ENCODE assay signal across 36 cellular contexts in genomic region chr14:41568979-41569378, GRCh38. TPM values are rescaled to one million over a fixed set of nuclear protein-coding genes. Genes with fewer than 3 reads are reported as not detected.
"Had no signal": no experiment of that assay in that cellular context is flagged by ENCODE, and none has a peak within 500 bp of the region (broad histone marks: within the 10 kb centered on the region; RNA-seq: fewer than 3 reads in every experiment).

No MANE protein-coding gene starts in this region.

- H3K9me3 ChIP-seq: MG63 had no signal

- H3K36me3 ChIP-seq: MG63 had no signal

- H3K4me3 ChIP-seq: MG63 had no signal

- DNase-seq: Karpas-422, Kasumi-1, MG63, MM.1S, MV-4-11, NCI-H1048, NCI-H1092, NCI-H1092 treated with DMSO at 0.1 percent for 48 hours, NCI-H1105, NCI-H1105 treated with DMSO at 0.1 percent for 48 hours, NCI-H1417, NCI-H1417 treated with DMSO at 0.1 percent for 48 hours, NCI-H1436, NCI-H1436 treated with DMSO at 0.1 percent for 48 hours, NCI-H146, NCI-H1694, NCI-H1694 treated with DMSO at 0.1 percent for 48 hours, NCI-H187, NCI-H187 treated with DMSO at 0.1 percent for 48 hours, NCI-H1930, NCI-H2029, NCI-H2029 treated with DMSO at 0.1 percent for 48 hours, NCI-H2081, NCI-H2081 treated with DMSO at 0.1 percent for 48 hours, NCI-H2107, NCI-H2171, NCI-H2171 treated with DMSO at 0.1 percent for 48 hours, NCI-H2227 treated with DMSO at 0.1 percent for 48 hours, NCI-H226, NCI-H345, NCI-H446, NCI-H446 treated with DMSO at 0.1 percent for 48 hours, NCI-H510A, NCI-H510A treated with DMSO at 0.1 percent for 48 hours had no signal

- H3K27me3 ChIP-seq: MG63 had no signal

RNA-seq across cellular contexts. Expression of gene LRFN5, which starts 37.7 kb away (rescaled TPM):
- total RNA-seq: LHCN-M2, MCF 10A had no signal
